ENCODE assay signal across 3 cellular contexts in genomic region chr14:21238823-21239518, GRCh38.
TF ChIP-seq lines count a peak whose summit lies in the region.

No MANE protein-coding gene starts in this region.

TF ChIP-seq in HepG2, 621 proteins besides CTCF, POLR2A, EP300 and RAD21 (continues in another document):
- TF ChIP-seq, protein P1, sequence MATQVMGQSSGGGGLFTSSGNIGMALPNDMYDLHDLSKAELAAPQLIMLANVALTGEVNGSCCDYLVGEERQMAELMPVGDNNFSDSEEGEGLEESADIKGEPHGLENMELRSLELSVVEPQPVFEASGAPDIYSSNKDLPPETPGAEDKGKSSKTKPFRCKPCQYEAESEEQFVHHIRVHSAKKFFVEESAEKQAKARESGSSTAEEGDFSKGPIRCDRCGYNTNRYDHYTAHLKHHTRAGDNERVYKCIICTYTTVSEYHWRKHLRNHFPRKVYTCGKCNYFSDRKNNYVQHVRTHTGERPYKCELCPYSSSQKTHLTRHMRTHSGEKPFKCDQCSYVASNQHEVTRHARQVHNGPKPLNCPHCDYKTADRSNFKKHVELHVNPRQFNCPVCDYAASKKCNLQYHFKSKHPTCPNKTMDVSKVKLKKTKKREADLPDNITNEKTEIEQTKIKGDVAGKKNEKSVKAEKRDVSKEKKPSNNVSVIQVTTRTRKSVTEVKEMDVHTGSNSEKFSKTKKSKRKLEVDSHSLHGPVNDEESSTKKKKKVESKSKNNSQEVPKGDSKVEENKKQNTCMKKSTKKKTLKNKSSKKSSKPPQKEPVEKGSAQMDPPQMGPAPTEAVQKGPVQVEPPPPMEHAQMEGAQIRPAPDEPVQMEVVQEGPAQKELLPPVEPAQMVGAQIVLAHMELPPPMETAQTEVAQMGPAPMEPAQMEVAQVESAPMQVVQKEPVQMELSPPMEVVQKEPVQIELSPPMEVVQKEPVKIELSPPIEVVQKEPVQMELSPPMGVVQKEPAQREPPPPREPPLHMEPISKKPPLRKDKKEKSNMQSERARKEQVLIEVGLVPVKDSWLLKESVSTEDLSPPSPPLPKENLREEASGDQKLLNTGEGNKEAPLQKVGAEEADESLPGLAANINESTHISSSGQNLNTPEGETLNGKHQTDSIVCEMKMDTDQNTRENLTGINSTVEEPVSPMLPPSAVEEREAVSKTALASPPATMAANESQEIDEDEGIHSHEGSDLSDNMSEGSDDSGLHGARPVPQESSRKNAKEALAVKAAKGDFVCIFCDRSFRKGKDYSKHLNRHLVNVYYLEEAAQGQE (IDR thresholded peaks at IDR 0.05; ENCODE audit: borderline replicate concordance in 1 of 2, low read depth in 1 of 2, low read length in 2 of 2), result 0 out of 4 replicates have a peak, but pooled peaks of 1 of the 2 experiments have one; percentile 10
- TF ChIP-seq ASH2L (IDR thresholded peaks at IDR 0.05; ENCODE audit: insufficient read length, low read depth, low read length) (peak; percentile 22), POLR2AphosphoS5 (IDR thresholded peaks at IDR 0.05; ENCODE audit: low read depth, low read length) (peak; percentile 42), CCDC6 (CRISPR knock-in tag; IDR thresholded peaks at IDR 0.05) (no peak), ZNF280D (CRISPR knock-in tag; IDR thresholded peaks at IDR 0.05) (0 out of 2 replicates have a peak, but pooled peaks have one; percentile 35), ZSCAN21 (CRISPR knock-in tag; IDR thresholded peaks at IDR 0.05; ENCODE audit: borderline replicate concordance) (no peak), PHF21A (CRISPR knock-in tag; IDR thresholded peaks at IDR 0.05) (peak; percentile 30; the same call in 1 of the 2 replicates)

TF ChIP-seq in GM23338, 12 proteins besides CTCF, POLR2A, EP300 and RAD21 (continues in another document):
- no peak for TF ChIP-seq CREB1 (CRISPR knock-in tag; IDR thresholded peaks at IDR 0.05; ENCODE audit: low read depth)
- TF ChIP-seq, protein P1 (IDR thresholded peaks at IDR 0.05; ENCODE audit: unreplicated experiment), result no peak
- TF ChIP-seq NANOG (IDR thresholded peaks at IDR 0.05; ENCODE audit: borderline replicate concordance), result no peak
- no peak for TF ChIP-seq ZNF331 (CRISPR knock-in tag; IDR thresholded peaks at IDR 0.05; ENCODE audit: low read depth)
- no peak for TF ChIP-seq STAT1 (IDR thresholded peaks at IDR 0.05; ENCODE audit: unreplicated experiment)
- no peak for TF ChIP-seq POLR2AphosphoS5 (IDR thresholded peaks at IDR 0.05; ENCODE audit: low read depth)
- no peak for TF ChIP-seq ETS1 (IDR thresholded peaks at IDR 0.05)
- TF ChIP-seq JUNB (IDR thresholded peaks at IDR 0.05; ENCODE audit: unreplicated experiment), result no peak
- TF ChIP-seq EZH2 (IDR thresholded peaks at IDR 0.05; ENCODE audit: low read depth, unreplicated experiment), result no peak

TF ChIP-seq in K562, 482 proteins besides CTCF, POLR2A, EP300 and RAD21:
- TF ChIP-seq RBM39 (optimal IDR thresholded peaks at IDR 0.05; ENCODE audit: low read depth, low read length), result no peak
- 0 out of 2 replicates have a peak, but pooled peaks have one; percentile 4 for TF ChIP-seq SUPT5H (IDR thresholded peaks at IDR 0.05)
- no peak for TF ChIP-seq CBX8 (IDR thresholded peaks at IDR 0.05; ENCODE audit: borderline replicate concordance, extremely low read depth, low read depth, low read length, poor library complexity, severe bottlenecking)
- no peak for TF ChIP-seq CHCHD3 (CRISPR knock-in tag; IDR thresholded peaks at IDR 0.05)
- TF ChIP-seq ZC3H11A (IDR thresholded peaks at IDR 0.05; ENCODE audit: low read depth, low read length), result no peak
- no peak for TF ChIP-seq PTTG1 (tag; IDR thresholded peaks at IDR 0.05; ENCODE audit: low read depth)
- TF ChIP-seq ZNF778 (CRISPR knock-in tag; IDR thresholded peaks at IDR 0.05), result no peak
- no peak for TF ChIP-seq SNIP1 (IDR thresholded peaks at IDR 0.05; ENCODE audit: low read depth)
- TF ChIP-seq ZBTB2 (IDR thresholded peaks at IDR 0.05), result no peak
